ENCODE assay signal across 25 cellular contexts in genomic region chr2:1755436-1756191, GRCh38. TPM values are rescaled to one million over a fixed set of nuclear protein-coding genes. Genes with fewer than 3 reads are reported as not detected.
A peak's percentile ranks its signal among the peaks of the same experiment; 100 is the strongest.
DNase-seq lines count a peak whose midpoint lies in the region; ATAC-seq and TF ChIP-seq lines count a peak whose summit lies in the region.
"Had no signal": no experiment of that assay in that cellular context is flagged by ENCODE, and none has a peak within 500 bp of the region (broad histone marks: within the 10 kb centered on the region; RNA-seq: fewer than 3 reads in every experiment).

No MANE protein-coding gene starts in this region.

- H3K36me3 ChIP-seq in mesenchymal stem cell (ENCODE audit: control insufficient read depth in 1 of 2, insufficient read depth in 2 of 2, low read depth in 1 of 2, low read length in 2 of 2): no peaks in the 10 kb centered on the region
- H3K36me3 ChIP-seq in effector memory CD4-positive, alpha-beta T cell (ENCODE audit: control insufficient read depth, insufficient read depth, low read length): no peaks in the 10 kb centered on the region
- H3K36me3 ChIP-seq: esophagus muscularis mucosa, HAP-1, Peyer's patch, sigmoid colon had no signal

- H3K27me3 ChIP-seq in mesenchymal stem cell (ENCODE audit: control insufficient read depth in 1 of 2, insufficient read depth in 1 of 2, low read length in 2 of 2): peaks cover 0 to 67% of the 10 kb centered on the region in 2 experiments
- H3K27me3 ChIP-seq in effector memory CD4-positive, alpha-beta T cell (replicated peaks; ENCODE audit: control insufficient read depth, insufficient read depth, low read length, poor library complexity, severe bottlenecking): no peaks in the 10 kb centered on the region
- H3K27me3 ChIP-seq: Peyer's patch, sigmoid colon had no signal

- H3K4me3 ChIP-seq in coronary artery: no peak overlapping the region
- H3K4me3 ChIP-seq in mesenchymal stem cell (ENCODE audit: insufficient read depth in 1 of 2, low read depth in 1 of 2, low read length in 2 of 2): no peak overlapping the region
- no peak overlapping the region for H3K4me3 ChIP-seq in effector memory CD4-positive, alpha-beta T cell (ENCODE audit: insufficient read depth, low read depth, low read length, poor library complexity, severe bottlenecking)
- H3K4me3 ChIP-seq: esophagus muscularis mucosa, HAP-1, Peyer's patch, sigmoid colon had no signal

- H3K4me1 ChIP-seq in mesenchymal stem cell (ENCODE audit: control insufficient read depth, insufficient read depth, low read depth, low read length): peaks cover 15% of the 10 kb centered on the region
- H3K4me1 ChIP-seq in effector memory CD4-positive, alpha-beta T cell (ENCODE audit: control insufficient read depth, insufficient read depth, low read length, poor library complexity, severe bottlenecking): no peaks in the 10 kb centered on the region
- H3K4me1 ChIP-seq: HAP-1 had no signal

- H2BK120ac ChIP-seq in mesenchymal stem cell (ENCODE audit: low read depth, low read length): no peak overlapping the region

- H3K4me2 ChIP-seq in mesenchymal stem cell (ENCODE audit: low read length, poor library complexity, severe bottlenecking): no peak overlapping the region

- H2BK15ac ChIP-seq in mesenchymal stem cell (ENCODE audit: low read depth, poor library complexity, severe bottlenecking): no peak overlapping the region

- H2AFZ ChIP-seq in mesenchymal stem cell (ENCODE audit: low read depth, low read length): no peak overlapping the region

- H4K8ac ChIP-seq in mesenchymal stem cell (ENCODE audit: low read length): no peak overlapping the region

- DNase-seq in left ventricle myocardium superior (no peak), Right ventricle myocardium superior (no peak), coronary artery (ENCODE audit: low spot score) (peak; percentile 57), mesenchymal stem cell (peak; percentile 82), AG08395 (ENCODE audit: low spot score) (no peak), putamen (ENCODE audit: low spot score) (no peak)
- DNase-seq in effector memory CD4-positive, alpha-beta T cell: no peak
- no peak for DNase-seq in activated CD4-positive, alpha-beta T cell treated with anti-CD3 and anti-CD28 coated beads, Interleukin-2, amount 50 U/mL, for 4 hours
- DNase-seq: ACHN; activated B cell treated with CpG ODN at 0.5 μM for 24 hours; activated CD8-positive, alpha-beta memory T cell treated with anti-CD3 and anti-CD28 coated beads, Interleukin-2, amount 10 ng/mL, durations not matched to agents 7 days and 5 days; activated gamma-delta T cell treated with Interleukin-2 at 50 U/mL for 16 hours; CD8-positive, alpha-beta memory T cell; GDM1; hippocampal formation; left cardiac atrium; NCI-H2081; NCI-H748 treated with DMSO at 0.1 percent for 48 hours; Peyer's patch; sigmoid colon; stimulated activated CD4-positive, alpha-beta T cell treated with anti-CD3 and anti-CD28 coated beads, Interleukin-4, amount 100 ng/mL, for 1 hour; stimulated activated CD8-positive, alpha-beta memory T cell treated with anti-CD3 and anti-CD28 coated beads, Interleukin-4, amount 100 ng/mL, for 48 hours had no signal

- intact Hi-C loops in left ventricle myocardium superior (cut with micrococcal nuclease) (no loop called here), Right ventricle myocardium superior (cut with DNase I) (no loop called here)

- no peak overlapping the region for H3K14ac ChIP-seq in mesenchymal stem cell (ENCODE audit: low read length in 2 of 2)

- TF ChIP-seq CTCF in coronary artery (IDR thresholded peaks at IDR 0.05): no peak

- WGBS in mesenchymal stem cell: 86% methylated on average over 18 of the region's 18 CpGs

- H3K23ac ChIP-seq in mesenchymal stem cell (ENCODE audit: low read length in 2 of 2): no peak overlapping the region

- H3K4ac ChIP-seq in mesenchymal stem cell (ENCODE audit: low read depth in 1 of 2, low read length in 2 of 2): peak overlapping the region in 1 of 2 experiments; percentile 73

- peak overlapping the region in 1 of 2 experiments; percentile 15 for H2BK12ac ChIP-seq in mesenchymal stem cell (ENCODE audit: low read length in 2 of 2)

- no peak overlapping the region for H4K91ac ChIP-seq in mesenchymal stem cell (ENCODE audit: low read length)

- ATAC-seq in left ventricle myocardium superior (peak; percentile 35), Right ventricle myocardium superior (ENCODE audit: poor library complexity) (no peak)
- ATAC-seq: activated CD8-positive, alpha-beta memory T cell treated with anti-CD3 and anti-CD28 coated beads, Interleukin-2, amount 10 ng/mL, durations not matched to agents 7 days and 5 days; natural killer cell treated with Interleukin-12 subunit alpha and Interleukin-12 subunit beta and Interleukin-15 and Interleukin-18, amount 100 ng/mL, for 72 hours had no signal

- no peaks in the 10 kb centered on the region for H3K79me1 ChIP-seq in mesenchymal stem cell (replicated peaks; ENCODE audit: low read length, poor library complexity, severe bottlenecking)

- no peak overlapping the region for H2AK5ac ChIP-seq in mesenchymal stem cell (ENCODE audit: low read length, severe bottlenecking)

- no peak overlapping the region for H2BK5ac ChIP-seq in mesenchymal stem cell (ENCODE audit: low read depth, low read length, poor library complexity, severe bottlenecking)

- peak overlapping the region in 1 of 2 experiments; percentile 35 for H3K18ac ChIP-seq in mesenchymal stem cell (ENCODE audit: low read depth in 1 of 2, low read length in 2 of 2)

- H3K27ac ChIP-seq in coronary artery (no peak overlapping the region), mesenchymal stem cell (ENCODE audit: low read length, poor library complexity, severe bottlenecking) (no peak overlapping the region)
- no peak overlapping the region for H3K27ac ChIP-seq in effector memory CD4-positive, alpha-beta T cell (ENCODE audit: insufficient read depth, low read length, poor library complexity, severe bottlenecking)
- H3K27ac ChIP-seq: Peyer's patch had no signal

- H3K9ac ChIP-seq in mesenchymal stem cell (ENCODE audit: low read length): no peak overlapping the region

- H3K9me3 ChIP-seq in mesenchymal stem cell (ENCODE audit: control insufficient read depth, low read length): no peaks in the 10 kb centered on the region
- no peaks in the 10 kb centered on the region for H3K9me3 ChIP-seq in effector memory CD4-positive, alpha-beta T cell (ENCODE audit: control insufficient read depth, low read length)
- H3K9me3 ChIP-seq: esophagus muscularis mucosa, HAP-1 had no signal

RNA-seq across cellular contexts. Expression of gene PXDN, which starts 11.3 kb away (rescaled TPM):
- total RNA-seq in left ventricle myocardium superior (18.5 TPM), Right ventricle myocardium superior (15.6 TPM)
- polyA plus RNA-seq in mesenchymal stem cell (2013, experiment 1 of 2): 621 TPM
- 614 TPM for polyA plus RNA-seq in mesenchymal stem cell (2013, experiment 2 of 2)

Comparison
In these comparisons a context has a peak if more than half of its experiments do, and no peak if none do; other contexts are left out.
1. DNase-seq: peak in coronary artery (single experiment) and mesenchymal stem cell (single experiment); none in left ventricle myocardium superior (single experiment), Right ventricle myocardium superior (single experiment), effector memory CD4-positive, alpha-beta T cell (0 of 3), activated CD4-positive, alpha-beta T cell treated with anti-CD3 and anti-CD28 coated beads, Interleukin-2, amount 50 U/mL, for 4 hours (0 of 2), AG08395 (single experiment) and putamen (single experiment).